In the genomic region with DNA sequence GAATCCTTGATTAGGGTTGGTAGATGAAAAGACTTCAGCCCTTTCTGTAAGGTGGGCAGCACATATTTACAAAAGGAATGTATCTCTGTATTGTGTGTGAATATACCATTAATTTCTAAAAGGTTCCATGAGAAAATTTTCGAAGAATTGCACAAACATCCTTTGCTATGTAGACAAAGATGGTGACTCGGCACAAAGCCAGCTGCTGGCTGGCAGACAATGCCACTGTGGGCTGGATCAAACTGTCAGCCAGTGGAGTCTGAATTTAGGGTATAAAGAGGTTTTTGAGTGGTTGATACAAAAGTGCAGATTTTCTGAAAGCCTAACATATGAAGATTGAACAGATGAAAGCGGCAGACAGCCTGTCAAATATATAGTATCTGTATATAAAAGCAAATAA, we compare ENCODE assay signal across 11 cellular contexts. TPM values are rescaled to one million over a fixed set of nuclear protein-coding genes. Genes with fewer than 3 reads are reported as not detected.
DNase-seq lines count a peak whose midpoint lies in the region; ATAC-seq and TF ChIP-seq lines count a peak whose summit lies in the region.
"Had no signal": no experiment of that assay in that cellular context is flagged by ENCODE, and none has a peak within 500 bp of the region (broad histone marks: within the 10 kb centered on the region; RNA-seq: fewer than 3 reads in every experiment).

No MANE protein-coding gene starts in this region.

- no peaks in the 10 kb centered on the region for H3K36me3 Mint-ChIP-seq in activated T-cell treated with anti-CD3 and anti-CD28 coated beads, Interleukin-2, amount 50 U/mL, for 4 hours (ENCODE audit: insufficient read depth)

- peak overlapping the region; percentile 47; the same call in 1 of the 2 replicates for H3K4me2 ChIP-seq in KMS-11

- no peak overlapping the region for H3K9ac ChIP-seq in KMS-11

- DNase-seq in COLO829 (ENCODE audit: low spot score) (peak; percentile 6), inferior parietal cortex (ENCODE audit: extremely low spot score) (peak; percentile 20), sciatic nerve (ENCODE audit: low spot score) (no peak), iPS-NIHi7 (ENCODE audit: extremely low spot score) (no peak)
- peak; percentile 23 for DNase-seq in activated T-cell treated with anti-CD3 and anti-CD28 coated beads, Interleukin-2, amount 50 U/mL, for 4 hours
- no peak for DNase-seq in NK-92 treated with Interleukin-12 subunit alpha and Interleukin-12 subunit beta, amount 100 ng/mL, for 24 hours (lab: John Stamatoyannopoulos, UW)
- DNase-seq: SHP77 treated with DMSO at 0.1 percent for 48 hours had no signal

- intact Hi-C loops in sciatic nerve (cut with DNase I) = no loop called here

- no peaks in the 10 kb centered on the region for H3K79me2 ChIP-seq in KMS-11 (ENCODE audit: insufficient read depth, low read depth)

- H3K4me3 Mint-ChIP-seq in activated T-cell treated with anti-CD3 and anti-CD28 coated beads, Interleukin-2, amount 50 U/mL, for 4 hours = no peak overlapping the region
- H3K4me3 Mint-ChIP-seq: mesothelial cell of epicardium had no signal

- H3K4me1 ChIP-seq in KMS-11 (ENCODE audit: low read depth, poor library complexity, severe bottlenecking) = peaks cover 26% of the 10 kb centered on the region

- peak overlapping the region; percentile 12; the same call in 1 of the 2 replicates for H2AFZ ChIP-seq in KMS-11 (ENCODE audit: low read depth)

- no peaks in the 10 kb centered on the region for H4K20me1 ChIP-seq in KMS-11 (ENCODE audit: insufficient read depth)

- no peak overlapping the region for H3K4me3 ChIP-seq in KMS-11 (IDR thresholded peaks at IDR 0.05; ENCODE audit: insufficient read depth, low read depth, low read length)
- H3K4me3 ChIP-seq: thoracic aorta had no signal

- no peaks in the 10 kb centered on the region for H3K36me3 ChIP-seq in KMS-11 (ENCODE audit: insufficient read depth)

- ATAC-seq in activated T-cell treated with anti-CD3 and anti-CD28 coated beads, Interleukin-2, amount 50 U/mL, for 4 hours = no peak
- ATAC-seq in sciatic nerve = no peak
- no peak for ATAC-seq in GM21515 (IDR thresholded peaks at IDR 0.05; ENCODE audit: unreplicated experiment)

- no peak for TF ChIP-seq CTCF in KMS-11 (conservative IDR thresholded peaks at IDR 0.05; ENCODE audit: low read depth, low read length)

- H3K4me1 Mint-ChIP-seq in activated T-cell treated with anti-CD3 and anti-CD28 coated beads, Interleukin-2, amount 50 U/mL, for 4 hours (ENCODE audit: low read depth) = peaks cover 60% of the 10 kb centered on the region
- H3K4me1 Mint-ChIP-seq: mesothelial cell of epicardium had no signal

- H3K27me3 ChIP-seq in KMS-11 (ENCODE audit: insufficient read depth, low read depth) = no peaks in the 10 kb centered on the region

- H3K9me3 Mint-ChIP-seq in activated T-cell treated with anti-CD3 and anti-CD28 coated beads, Interleukin-2, amount 50 U/mL, for 4 hours = no peaks in the 10 kb centered on the region
- H3K9me3 Mint-ChIP-seq: mesothelial cell of epicardium had no signal

- peak overlapping the region; percentile 6; the same call in 1 of the 2 replicates for H3K27ac ChIP-seq in KMS-11
- H3K27ac ChIP-seq: thoracic aorta had no signal

- H3K27me3 Mint-ChIP-seq in activated T-cell treated with anti-CD3 and anti-CD28 coated beads, Interleukin-2, amount 50 U/mL, for 4 hours (ENCODE audit: low read depth) = no peaks in the 10 kb centered on the region

RNA-seq across cellular contexts. Expression of a gene that starts 5.6 kb away (rescaled TPM):
- 1 to 10 TPM; 2.4 to 5.9 (median 4.8) TPM for total RNA-seq in activated T-cell treated with anti-CD3 and anti-CD28 coated beads, Interleukin-2, amount 50 U/mL, for 4 hours
- 3.9 TPM for total RNA-seq in sciatic nerve

Comparison
In these comparisons a context has a peak if more than half of its experiments do, and no peak if none do; other contexts are left out.
1. DNase-seq: peak in COLO829 (single experiment), activated T-cell treated with anti-CD3 and anti-CD28 coated beads, Interleukin-2, amount 50 U/mL, for 4 hours (single experiment) and inferior parietal cortex (single experiment); none in NK-92 treated with Interleukin-12 subunit alpha and Interleukin-12 subunit beta, amount 100 ng/mL, for 24 hours (single experiment), sciatic nerve (single experiment) and iPS-NIHi7 (single experiment).